37 cellular contexts compared by ENCODE assay signal in genomic region chr2:15905267-15905645, GRCh38. TPM values are rescaled to one million over a fixed set of nuclear protein-coding genes. Genes with fewer than 3 reads are reported as not detected.
"Had no signal": no experiment of that assay in that cellular context is flagged by ENCODE, and none has a peak within 500 bp of the region (broad histone marks: within the 10 kb centered on the region; RNA-seq: fewer than 3 reads in every experiment).

No MANE protein-coding gene starts in this region.

- H3K27me3 Mint-ChIP-seq: activated naive CD8-positive, alpha-beta T cell treated with anti-CD3 and anti-CD28 coated beads, Interleukin-2, amount 50 U/mL, for 24 hours had no signal

- H3K9me3 Mint-ChIP-seq: activated naive CD4-positive, alpha-beta T cell treated with anti-CD3 and anti-CD28 coated beads for 36 hours; activated naive CD4-positive, alpha-beta T cell treated with anti-CD3 and anti-CD28 coated beads, Interleukin-2, amount 10 ng/mL, durations not matched to agents 7 days and 5 days; activated naive CD8-positive, alpha-beta T cell treated with anti-CD3 and anti-CD28 coated beads, Interleukin-2, amount 50 U/mL, for 24 hours; activated T-cell treated with anti-CD3 and anti-CD28 coated beads, Interleukin-2, amount 50 U/mL, for 24 hours; activated T-helper 1 cell treated with anti-CD3 and anti-CD28 coated beads, Interleukin-12 subunit alpha, Interleukin-12 subunit beta, Interleukin-2, Interleukin-4 antibody, amounts not matched to agents 30 ng/mL and 10 ng/mL and 1 ng/mL, durations not matched to agents 14 hours and 24 hours and 36 hours; activated T-helper 2 cell treated with anti-CD3 and anti-CD28 coated beads, Interferon-gamma antibody, Interleukin-2, Interleukin-4, amounts not matched to agents 10 μg/mL and 5 μg/mL and 100 μg/mL, durations not matched to agents 14 hours and 24 hours and 36 hours had no signal

- ATAC-seq: activated naive CD4-positive, alpha-beta T cell treated with anti-CD3 and anti-CD28 coated beads, Interleukin-2, amount 50 U/mL, for 72 hours; activated naive CD8-positive, alpha-beta T cell treated with anti-CD3 and anti-CD28 coated beads, Interleukin-2, amount 50 U/mL, for 24 hours; activated T-cell treated with anti-CD3 and anti-CD28 coated beads, Interleukin-2, amount 50 U/mL, for 4 hours; activated T-cell treated with anti-CD3 and anti-CD28 coated beads, Interleukin-2, amount 50 U/mL, for 72 hours; activated T-helper 17 cell treated with anti-CD3 and anti-CD28 coated beads, Interleukin-2, amount 50 U/mL, for 72 hours; body of pancreas had no signal

- H3K4me3 Mint-ChIP-seq: activated naive CD4-positive, alpha-beta T cell treated with anti-CD3 and anti-CD28 coated beads for 36 hours; activated naive CD4-positive, alpha-beta T cell treated with anti-CD3 and anti-CD28 coated beads, Interleukin-2, amount 10 ng/mL, durations not matched to agents 7 days and 5 days; activated naive CD4-positive, alpha-beta T cell treated with anti-CD3 and anti-CD28 coated beads, Interleukin-2, amount 50 U/mL, for 24 hours; activated naive CD8-positive, alpha-beta T cell; activated naive CD8-positive, alpha-beta T cell treated with anti-CD3 and anti-CD28 coated beads for 36 hours; activated naive CD8-positive, alpha-beta T cell treated with anti-CD3 and anti-CD28 coated beads, Interleukin-2, amount 10 ng/mL, durations not matched to agents 7 days and 5 days; activated naive CD8-positive, alpha-beta T cell treated with anti-CD3 and anti-CD28 coated beads, Interleukin-2, amount 50 U/mL, for 24 hours; activated T-cell treated with anti-CD3 and anti-CD28 coated beads, Interleukin-2, amount 50 U/mL, for 24 hours; activated T-cell treated with anti-CD3 and anti-CD28 coated beads, Interleukin-2, amount 50 U/mL, for 4 hours; activated T-cell treated with anti-CD3 and anti-CD28 coated beads, Interleukin-2, amount 50 U/mL, for 72 hours; activated T-helper 1 cell treated with anti-CD3 and anti-CD28 coated beads, Interleukin-12 subunit alpha, Interleukin-12 subunit beta, Interleukin-2, Interleukin-4 antibody, amounts not matched to agents 30 ng/mL and 10 ng/mL and 1 ng/mL, durations not matched to agents 14 hours and 24 hours and 36 hours; activated T-helper 17 cell treated with anti-CD3 and anti-CD28 coated beads, Interleukin-2, amount 50 U/mL, for 72 hours; brain; central memory CD8-positive, alpha-beta T cell had no signal

- DNase-seq: activated effector memory CD4-positive, alpha-beta T cell treated with anti-CD3 and anti-CD28 coated beads, Interleukin-2, amount 50 U/mL, for 16 hours; activated effector memory CD4-positive, alpha-beta T cell treated with Interleukin-2 at 50 U/mL for 16 hours; activated gamma-delta T cell; activated gamma-delta T cell treated with Interleukin-2 at 50 U/mL for 16 hours; activated naive CD4-positive, alpha-beta T cell; activated naive CD4-positive, alpha-beta T cell treated with anti-CD3 and anti-CD28 coated beads for 36 hours; activated naive CD4-positive, alpha-beta T cell treated with anti-CD3 and anti-CD28 coated beads, Interleukin-2, amount 10 ng/mL, durations not matched to agents 7 days and 5 days; activated naive CD4-positive, alpha-beta T cell treated with anti-CD3 and anti-CD28 coated beads, Interleukin-2, amount 50 U/mL, for 16 hours; activated naive CD4-positive, alpha-beta T cell treated with Interleukin-2 at 50 U/mL for 16 hours; activated naive CD8-positive, alpha-beta T cell treated with anti-CD3 and anti-CD28 coated beads for 36 hours; activated naive CD8-positive, alpha-beta T cell treated with anti-CD3 and anti-CD28 coated beads, Interleukin-2, amount 10 ng/mL, durations not matched to agents 7 days and 5 days; activated naive CD8-positive, alpha-beta T cell treated with anti-CD3 and anti-CD28 coated beads, Interleukin-2, amount 50 U/mL, for 24 hours; activated T-cell treated with anti-CD3 and anti-CD28 coated beads, Interleukin-2, amount 50 U/mL, for 1 hour; activated T-cell treated with anti-CD3 and anti-CD28 coated beads, Interleukin-2, amount 50 U/mL, for 24 hours; activated T-cell treated with anti-CD3 and anti-CD28 coated beads, Interleukin-2, amount 50 U/mL, for 4 hours; activated T-cell treated with anti-CD3 and anti-CD28 coated beads, Interleukin-2, amount 50 U/mL, for 48 hours; activated T-cell treated with anti-CD3 and anti-CD28 coated beads, Interleukin-2, amount 50 U/mL, for 72 hours; adrenal gland; amniotic stem cell; amygdala; anterior cingulate cortex; aorta; body of pancreas; brain microvascular endothelial cell; caudate nucleus; central memory CD4-positive, alpha-beta T cell; cerebellar nuclear complex had no signal

- H3K27ac Mint-ChIP-seq: activated naive CD4-positive, alpha-beta T cell treated with anti-CD3 and anti-CD28 coated beads for 36 hours; activated naive CD4-positive, alpha-beta T cell treated with anti-CD3 and anti-CD28 coated beads, Interleukin-2, amount 10 ng/mL, durations not matched to agents 7 days and 5 days; activated naive CD4-positive, alpha-beta T cell treated with anti-CD3 and anti-CD28 coated beads, Interleukin-2, amount 50 U/mL, for 24 hours; activated naive CD4-positive, alpha-beta T cell treated with anti-CD3 and anti-CD28 coated beads, Interleukin-2, amount 50 U/mL, for 72 hours; activated naive CD8-positive, alpha-beta T cell; activated naive CD8-positive, alpha-beta T cell treated with anti-CD3 and anti-CD28 coated beads for 36 hours; activated naive CD8-positive, alpha-beta T cell treated with anti-CD3 and anti-CD28 coated beads, Interleukin-2, amount 10 ng/mL, durations not matched to agents 7 days and 5 days; activated naive CD8-positive, alpha-beta T cell treated with anti-CD3 and anti-CD28 coated beads, Interleukin-2, amount 50 U/mL, for 24 hours; activated T-cell treated with anti-CD3 and anti-CD28 coated beads, Interleukin-2, amount 50 U/mL, for 24 hours; activated T-cell treated with anti-CD3 and anti-CD28 coated beads, Interleukin-2, amount 50 U/mL, for 72 hours; activated T-helper 1 cell treated with anti-CD3 and anti-CD28 coated beads, Interleukin-12 subunit alpha, Interleukin-12 subunit beta, Interleukin-2, Interleukin-4 antibody, amounts not matched to agents 30 ng/mL and 10 ng/mL and 1 ng/mL, durations not matched to agents 14 hours and 24 hours and 36 hours; activated T-helper 17 cell treated with anti-CD3 and anti-CD28 coated beads, Interleukin-2, amount 50 U/mL, for 72 hours; activated T-helper 2 cell treated with anti-CD3 and anti-CD28 coated beads, Interferon-gamma antibody, Interleukin-2, Interleukin-4, amounts not matched to agents 10 μg/mL and 5 μg/mL and 100 μg/mL, durations not matched to agents 14 hours and 24 hours and 36 hours; brain had no signal

- H3K4me1 Mint-ChIP-seq: activated naive CD4-positive, alpha-beta T cell treated with anti-CD3 and anti-CD28 coated beads, Interleukin-2, amount 10 ng/mL, durations not matched to agents 7 days and 5 days; activated naive CD4-positive, alpha-beta T cell treated with anti-CD3 and anti-CD28 coated beads, Interleukin-2, amount 50 U/mL, for 24 hours; activated naive CD8-positive, alpha-beta T cell treated with anti-CD3 and anti-CD28 coated beads, Interleukin-2, amount 10 ng/mL, durations not matched to agents 7 days and 5 days; activated naive CD8-positive, alpha-beta T cell treated with anti-CD3 and anti-CD28 coated beads, Interleukin-2, amount 50 U/mL, for 24 hours; activated T-helper 17 cell treated with anti-CD3 and anti-CD28 coated beads, Interleukin-2, amount 50 U/mL, for 72 hours; brain; central memory CD8-positive, alpha-beta T cell had no signal

- H3K36me3 Mint-ChIP-seq: activated naive CD4-positive, alpha-beta T cell treated with anti-CD3 and anti-CD28 coated beads, Interleukin-2, amount 10 ng/mL, durations not matched to agents 7 days and 5 days; activated naive CD4-positive, alpha-beta T cell treated with anti-CD3 and anti-CD28 coated beads, Interleukin-2, amount 50 U/mL, for 24 hours; activated naive CD4-positive, alpha-beta T cell treated with anti-CD3 and anti-CD28 coated beads, Interleukin-2, amount 50 U/mL, for 72 hours; activated naive CD8-positive, alpha-beta T cell; activated naive CD8-positive, alpha-beta T cell treated with anti-CD3 and anti-CD28 coated beads for 36 hours; activated naive CD8-positive, alpha-beta T cell treated with anti-CD3 and anti-CD28 coated beads, Interleukin-2, amount 10 ng/mL, durations not matched to agents 7 days and 5 days; brain had no signal

RNA-seq across cellular contexts. Expression of gene MYCN, which starts 35.1 kb away (rescaled TPM):
- total RNA-seq: activated naive CD4-positive, alpha-beta T cell treated with anti-CD3 and anti-CD28 coated beads, Interleukin-2, amount 50 U/mL, for 72 hours; activated naive CD8-positive, alpha-beta T cell treated with anti-CD3 and anti-CD28 coated beads, Interleukin-2, amount 10 ng/mL, durations not matched to agents 7 days and 5 days; activated T-helper 1 cell treated with anti-CD3 and anti-CD28 coated beads, Interleukin-12 subunit alpha, Interleukin-12 subunit beta, Interleukin-2, Interleukin-4 antibody, amounts not matched to agents 30 ng/mL and 10 ng/mL and 1 ng/mL, durations not matched to agents 14 hours and 24 hours and 36 hours; activated T-helper 17 cell treated with anti-CD3 and anti-CD28 coated beads, Interleukin-2, amount 50 U/mL, for 72 hours; activated T-helper 2 cell treated with anti-CD3 and anti-CD28 coated beads, Interferon-gamma antibody, Interleukin-2, Interleukin-4, amounts not matched to agents 10 μg/mL and 5 μg/mL and 100 μg/mL, durations not matched to agents 14 hours and 24 hours and 36 hours; ascending aorta; body of pancreas; bronchial epithelial cell had no signal
